ENCODE assay signal across 33 cellular contexts in the genomic region with DNA sequence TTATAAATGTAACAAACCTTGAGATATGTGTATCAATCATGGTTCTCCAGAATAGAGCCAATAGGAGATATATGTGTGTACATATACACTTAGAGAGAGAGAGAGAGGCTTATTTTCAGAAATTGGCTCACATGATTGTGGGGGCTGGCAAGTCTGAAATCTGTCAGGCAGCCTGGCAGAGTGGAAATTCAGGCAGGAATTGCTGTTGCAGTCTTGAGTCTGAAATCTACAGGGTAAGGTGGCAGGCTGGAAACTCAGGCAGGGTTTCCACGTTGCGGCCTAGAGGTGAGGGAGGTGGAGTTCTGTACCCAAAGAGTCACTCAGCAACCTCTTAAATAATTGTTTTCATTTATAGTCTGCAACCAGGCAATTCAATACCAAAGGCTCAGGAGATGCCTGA.
"Had no signal": no experiment of that assay in that cellular context is flagged by ENCODE, and none has a peak within 500 bp of the region (broad histone marks: within the 10 kb centered on the region; RNA-seq: fewer than 3 reads in every experiment).

No MANE protein-coding gene starts in this region.

- DNase-seq: activated CD4-positive, alpha-beta T cell treated with anti-CD3 and anti-CD28 coated beads for 36 hours; activated CD4-positive, alpha-beta T cell treated with anti-CD3 and anti-CD28 coated beads, Interleukin-2, amount 10 ng/mL, durations not matched to agents 7 days and 5 days; activated CD4-positive, alpha-beta T cell treated with anti-CD3 and anti-CD28 coated beads, Interleukin-2, amount 50 U/mL, for 48 hours; activated CD8-positive, alpha-beta memory T cell treated with anti-CD3 and anti-CD28 coated beads, Interleukin-2, amount 50 U/mL, for 4 hours; activated gamma-delta T cell treated with Interleukin-2 at 50 U/mL for 16 hours; activated naive CD4-positive, alpha-beta T cell treated with anti-CD3 and anti-CD28 coated beads for 36 hours; activated T-cell treated with anti-CD3 and anti-CD28 coated beads for 4 hours; activated T-cell treated with anti-CD3 and anti-CD28 coated beads, Interleukin-2, amount 50 U/mL, for 4 hours; adrenal gland; brain microvascular endothelial cell; NCI-H1092 treated with DMSO at 0.1 percent for 48 hours; NCI-H1417; NCI-H146; NCI-H187; NCI-H2029 treated with DMSO at 0.1 percent for 48 hours; NCI-H2107; NCI-H2171; NCI-H510A; NCI-H526; NCI-H748 treated with DMSO at 0.1 percent for 48 hours; NK-92 treated with Interleukin-12 subunit alpha and Interleukin-12 subunit beta, amount 100 ng/mL, for 24 hours; PC-9; SHP77; SK-N-SH had no signal

- H3K9me3 Mint-ChIP-seq: activated CD4-positive, alpha-beta T cell treated with anti-CD3 and anti-CD28 coated beads, Interleukin-2, amount 10 ng/mL, durations not matched to agents 7 days and 5 days; activated naive CD4-positive, alpha-beta T cell treated with anti-CD3 and anti-CD28 coated beads for 36 hours; activated naive CD4-positive, alpha-beta T cell treated with anti-CD3 and anti-CD28 coated beads, Interleukin-2, amount 50 U/mL, for 72 hours; activated T-cell treated with anti-CD3 and anti-CD28 coated beads, Interleukin-2, amount 50 U/mL, for 4 hours; activated T-helper 1 cell treated with anti-CD3 and anti-CD28 coated beads, Interleukin-12 subunit alpha, Interleukin-12 subunit beta, Interleukin-2, Interleukin-4 antibody, amounts not matched to agents 30 ng/mL and 10 ng/mL and 1 ng/mL, durations not matched to agents 14 hours and 24 hours and 36 hours; central memory CD8-positive, alpha-beta T cell; T-helper 1 cell treated with Interleukin-12 subunit alpha and Interleukin-12 subunit beta and Interleukin-4 antibody, amounts not matched to agents 30 μg/mL and 1 μg/mL, for 36 hours; T-helper 2 cell treated with Interferon-gamma antibody and Interleukin-4, amounts not matched to agents 5 μg/mL and 100 μg/mL, for 36 hours; WTC11 had no signal

- H3K27ac ChIP-seq: adrenal gland, brain microvascular endothelial cell, KMS-11, PC-9, SJSA1 had no signal

- H3K4me1 Mint-ChIP-seq: activated CD4-positive, alpha-beta T cell treated with anti-CD3 and anti-CD28 coated beads for 36 hours; activated CD4-positive, alpha-beta T cell treated with anti-CD3 and anti-CD28 coated beads, Interleukin-2, amount 10 ng/mL, durations not matched to agents 7 days and 5 days; central memory CD8-positive, alpha-beta T cell; WTC11 had no signal

- H3K27me3 ChIP-seq: adrenal gland, brain microvascular endothelial cell, SJSA1 had no signal

- H3K36me3 ChIP-seq: adrenal gland, brain microvascular endothelial cell, SJSA1 had no signal

- H3K9me3 ChIP-seq: adrenal gland, SJSA1, SK-N-SH had no signal

- H3K4me3 Mint-ChIP-seq: activated CD4-positive, alpha-beta T cell treated with anti-CD3 and anti-CD28 coated beads for 36 hours; activated CD4-positive, alpha-beta T cell treated with anti-CD3 and anti-CD28 coated beads, Interleukin-2, amount 10 ng/mL, durations not matched to agents 7 days and 5 days; activated naive CD4-positive, alpha-beta T cell treated with anti-CD3 and anti-CD28 coated beads for 36 hours; activated T-cell treated with anti-CD3 and anti-CD28 coated beads, Interleukin-2, amount 50 U/mL, for 4 hours; activated T-helper 1 cell treated with anti-CD3 and anti-CD28 coated beads, Interleukin-12 subunit alpha, Interleukin-12 subunit beta, Interleukin-2, Interleukin-4 antibody, amounts not matched to agents 30 ng/mL and 10 ng/mL and 1 ng/mL, durations not matched to agents 14 hours and 24 hours and 36 hours; central memory CD8-positive, alpha-beta T cell; T-helper 1 cell treated with Interleukin-12 subunit alpha and Interleukin-12 subunit beta and Interleukin-4 antibody, amounts not matched to agents 30 μg/mL and 1 μg/mL, for 36 hours; T-helper 2 cell treated with Interferon-gamma antibody and Interleukin-4, amounts not matched to agents 5 μg/mL and 100 μg/mL, for 36 hours; WTC11 had no signal

- ATAC-seq: activated CD4-positive, alpha-beta T cell treated with anti-CD3 and anti-CD28 coated beads for 36 hours; activated CD4-positive, CD25-positive, alpha-beta regulatory T cell treated with anti-CD3 and anti-CD28 coated beads, Interleukin-2, amount 50 U/mL, for 24 hours; activated naive CD4-positive, alpha-beta T cell treated with anti-CD3 and anti-CD28 coated beads, Interleukin-2, amount 50 U/mL, for 72 hours; activated T-cell treated with anti-CD3 and anti-CD28 coated beads, Interleukin-2, amount 50 U/mL, for 4 hours; WTC11 had no signal

- H3K27ac Mint-ChIP-seq: activated CD4-positive, alpha-beta T cell treated with anti-CD3 and anti-CD28 coated beads for 36 hours; activated CD4-positive, alpha-beta T cell treated with anti-CD3 and anti-CD28 coated beads, Interleukin-2, amount 10 ng/mL, durations not matched to agents 7 days and 5 days; activated naive CD4-positive, alpha-beta T cell treated with anti-CD3 and anti-CD28 coated beads for 36 hours; activated naive CD4-positive, alpha-beta T cell treated with anti-CD3 and anti-CD28 coated beads, Interleukin-2, amount 50 U/mL, for 72 hours; activated T-helper 1 cell treated with anti-CD3 and anti-CD28 coated beads, Interleukin-12 subunit alpha, Interleukin-12 subunit beta, Interleukin-2, Interleukin-4 antibody, amounts not matched to agents 30 ng/mL and 10 ng/mL and 1 ng/mL, durations not matched to agents 14 hours and 24 hours and 36 hours; T-helper 1 cell treated with Interleukin-12 subunit alpha and Interleukin-12 subunit beta and Interleukin-4 antibody, amounts not matched to agents 30 μg/mL and 1 μg/mL, for 36 hours; T-helper 2 cell treated with Interferon-gamma antibody and Interleukin-4, amounts not matched to agents 5 μg/mL and 100 μg/mL, for 36 hours; WTC11 had no signal

- H3K4me1 ChIP-seq: adrenal gland, SJSA1 had no signal

- H3K4me3 ChIP-seq: adrenal gland, PC-9, SJSA1 had no signal

- H3K36me3 Mint-ChIP-seq: activated naive CD4-positive, alpha-beta T cell treated with anti-CD3 and anti-CD28 coated beads, Interleukin-2, amount 50 U/mL, for 72 hours; WTC11 had no signal
